ENCODE assay signal across 29 cellular contexts in genomic region chr1:37167479-37167878, GRCh38.
"Had no signal": no experiment of that assay in that cellular context is flagged by ENCODE, and none has a peak within 500 bp of the region (broad histone marks: within the 10 kb centered on the region; RNA-seq: fewer than 3 reads in every experiment).

No MANE protein-coding gene starts in this region.

- H3K9me3 Mint-ChIP-seq: activated CD4-positive, alpha-beta memory T cell treated with anti-CD3 and anti-CD28 coated beads, Interleukin-2, amount 10 ng/mL, durations not matched to agents 7 days and 5 days; activated CD4-positive, alpha-beta T cell treated with anti-CD3 and anti-CD28 coated beads, Interleukin-2, amount 10 ng/mL, durations not matched to agents 24 days and 14 days; activated T-helper 1 cell treated with anti-CD3 and anti-CD28 coated beads, Interleukin-12 subunit alpha, Interleukin-12 subunit beta, Interleukin-2, Interleukin-4 antibody, amounts not matched to agents 30 ng/mL and 10 ng/mL and 1 ng/mL, durations not matched to agents 14 hours and 24 hours and 36 hours; natural killer cell had no signal

- ATAC-seq: activated CD4-positive, CD25-positive, alpha-beta regulatory T cell treated with anti-CD3 and anti-CD28 coated beads, Interleukin-2, amount 50 U/mL, for 24 hours; activated naive CD8-positive, alpha-beta T cell treated with anti-CD3 and anti-CD28 coated beads, Interleukin-2, amount 50 U/mL, for 24 hours; body of pancreas; gastrocnemius medialis; left lung; natural killer cell; stimulated activated memory B cell treated with anti-CD40 and anti-IgM and Interleukin-4, amounts not matched to agents 10 μg/mL and 1 μg/mL and 100 μg/mL, for 72 hours had no signal

- H3K4me3 ChIP-seq: body of pancreas, cardiac muscle cell, esophagus squamous epithelium, gastrocnemius medialis, left lung, sigmoid colon, smooth muscle cell, stomach, suprapubic skin, tibial nerve had no signal

- H3K27ac Mint-ChIP-seq: activated CD4-positive, alpha-beta memory T cell treated with anti-CD3 and anti-CD28 coated beads, Interleukin-2, amount 10 ng/mL, durations not matched to agents 7 days and 5 days; activated CD4-positive, alpha-beta T cell treated with anti-CD3 and anti-CD28 coated beads, Interleukin-2, amount 10 ng/mL, durations not matched to agents 24 days and 14 days; activated naive CD8-positive, alpha-beta T cell treated with anti-CD3 and anti-CD28 coated beads, Interleukin-2, amount 50 U/mL, for 24 hours; activated T-helper 1 cell treated with anti-CD3 and anti-CD28 coated beads, Interleukin-12 subunit alpha, Interleukin-12 subunit beta, Interleukin-2, Interleukin-4 antibody, amounts not matched to agents 30 ng/mL and 10 ng/mL and 1 ng/mL, durations not matched to agents 14 hours and 24 hours and 36 hours; endodermal cell; mesothelial cell of epicardium; natural killer cell; stimulated activated memory B cell treated with anti-CD40 and anti-IgM and Interleukin-4, amounts not matched to agents 10 μg/mL and 1 μg/mL and 100 μg/mL, for 72 hours had no signal

- H3K9me3 ChIP-seq: body of pancreas, esophagus squamous epithelium, gastrocnemius medialis, left lung had no signal

- H3K36me3 Mint-ChIP-seq: mesothelial cell of epicardium, natural killer cell had no signal

- H3K4me3 Mint-ChIP-seq: activated CD4-positive, alpha-beta memory T cell treated with anti-CD3 and anti-CD28 coated beads, Interleukin-2, amount 10 ng/mL, durations not matched to agents 7 days and 5 days; activated CD4-positive, alpha-beta T cell treated with anti-CD3 and anti-CD28 coated beads, Interleukin-2, amount 10 ng/mL, durations not matched to agents 24 days and 14 days; activated naive CD8-positive, alpha-beta T cell treated with anti-CD3 and anti-CD28 coated beads, Interleukin-2, amount 50 U/mL, for 24 hours; activated T-helper 1 cell treated with anti-CD3 and anti-CD28 coated beads, Interleukin-12 subunit alpha, Interleukin-12 subunit beta, Interleukin-2, Interleukin-4 antibody, amounts not matched to agents 30 ng/mL and 10 ng/mL and 1 ng/mL, durations not matched to agents 14 hours and 24 hours and 36 hours; endodermal cell; mesothelial cell of epicardium; natural killer cell; stimulated activated memory B cell treated with anti-CD40 and anti-IgM and Interleukin-4, amounts not matched to agents 10 μg/mL and 1 μg/mL and 100 μg/mL, for 72 hours had no signal

- H3K4me1 Mint-ChIP-seq: activated CD4-positive, alpha-beta memory T cell treated with anti-CD3 and anti-CD28 coated beads, Interleukin-2, amount 10 ng/mL, durations not matched to agents 7 days and 5 days; activated CD4-positive, alpha-beta T cell treated with anti-CD3 and anti-CD28 coated beads, Interleukin-2, amount 10 ng/mL, durations not matched to agents 24 days and 14 days; activated naive CD8-positive, alpha-beta T cell treated with anti-CD3 and anti-CD28 coated beads, Interleukin-2, amount 50 U/mL, for 24 hours; endodermal cell; mesothelial cell of epicardium; natural killer cell; stimulated activated memory B cell treated with anti-CD40 and anti-IgM and Interleukin-4, amounts not matched to agents 10 μg/mL and 1 μg/mL and 100 μg/mL, for 72 hours had no signal

- DNase-seq: activated CD4-positive, alpha-beta memory T cell treated with anti-CD3 and anti-CD28 coated beads, Interleukin-2, amount 10 ng/mL, durations not matched to agents 7 days and 5 days; activated CD4-positive, alpha-beta T cell treated with anti-CD3 and anti-CD28 coated beads, Interleukin-2, amount 10 ng/mL, durations not matched to agents 24 days and 14 days; activated gamma-delta T cell; activated naive CD4-positive, alpha-beta T cell treated with anti-CD3 and anti-CD28 coated beads, Interleukin-2, amount 50 U/mL, for 16 hours; activated naive CD8-positive, alpha-beta T cell treated with anti-CD3 and anti-CD28 coated beads, Interleukin-2, amount 50 U/mL, for 24 hours; activated T-cell treated with anti-CD3 and anti-CD28 coated beads for 4 hours; body of pancreas; cortex of kidney; endodermal cell; esophagus squamous epithelium; gastrocnemius medialis; hippocampal formation; kidney glomerular epithelial cell; left lung; mammary epithelial cell; natural killer cell; retina; sigmoid colon; stimulated activated CD4-positive, alpha-beta T cell treated with anti-CD3 and anti-CD28 coated beads, Interleukin-15, amount 100 ng/mL, for 24 hours; stomach had no signal

- H3K36me3 ChIP-seq: cardiac muscle cell, esophagus squamous epithelium, gastrocnemius medialis, left lung, sigmoid colon, stomach, suprapubic skin, tibial nerve had no signal

- H3K27ac ChIP-seq: body of pancreas, cardiac muscle cell, esophagus squamous epithelium, gastrocnemius medialis, left lung, sigmoid colon, stomach, suprapubic skin, tibial nerve, VCaP had no signal
